ENCODE assay signal across 15 cellular contexts in genomic region chr2:73494031-73494430, GRCh38.
DNase-seq lines count a peak whose midpoint lies in the region; ATAC-seq and TF ChIP-seq lines count a peak whose summit lies in the region.
"Had no signal": no experiment of that assay in that cellular context is flagged by ENCODE, and none has a peak within 500 bp of the region (broad histone marks: within the 10 kb centered on the region; RNA-seq: fewer than 3 reads in every experiment).

No MANE protein-coding gene starts in this region.

- TF ChIP-seq POLR2A in tibial nerve (IDR thresholded peaks at IDR 0.05): no peak

- peaks cover 21% of the 10 kb centered on the region for H3K36me3 Mint-ChIP-seq in activated CD8-positive, alpha-beta memory T cell treated with anti-CD3 and anti-CD28 coated beads, Interleukin-2, amount 10 ng/mL, durations not matched to agents 7 days and 5 days

- H3K27me3 Mint-ChIP-seq in activated CD8-positive, alpha-beta memory T cell treated with anti-CD3 and anti-CD28 coated beads, Interleukin-2, amount 10 ng/mL, durations not matched to agents 7 days and 5 days: no peaks in the 10 kb centered on the region
- H3K27me3 Mint-ChIP-seq: dendritic cell treated with granulocyte-macrophage colony-stimulating factor and Interleukin-4, amounts not matched to agents 40 ng/mL and 50 ng/mL, for 4 days had no signal

- no peak for ATAC-seq in GM19328 (IDR thresholded peaks at IDR 0.05; ENCODE audit: unreplicated experiment)
- no peak for ATAC-seq in activated CD8-positive, alpha-beta memory T cell treated with anti-CD3 and anti-CD28 coated beads, Interleukin-2, amount 10 ng/mL, durations not matched to agents 7 days and 5 days
- ATAC-seq: psoas muscle had no signal

- TF ChIP-seq CTCF in fibroblast of pulmonary artery (IDR thresholded peaks at IDR 0.05; ENCODE audit: low read length, missing control alignments): no peak
- TF ChIP-seq CTCF in tibial nerve (IDR thresholded peaks at IDR 0.05): no peak

- H3K27me3 ChIP-seq in tibial nerve: no peaks in the 10 kb centered on the region
- H3K27me3 ChIP-seq: adrenal gland, BLaER1 had no signal

- WGBS in tibial nerve, 2 donors: 91 to 93% methylated on average over 2 of the region's 2 CpGs

- no peak for TF ChIP-seq EP300 in tibial nerve (IDR thresholded peaks at IDR 0.05)

- peaks cover 4% of the 10 kb centered on the region for H3K4me1 Mint-ChIP-seq in activated CD8-positive, alpha-beta memory T cell treated with anti-CD3 and anti-CD28 coated beads, Interleukin-2, amount 10 ng/mL, durations not matched to agents 7 days and 5 days

- H3K9me3 Mint-ChIP-seq in activated CD8-positive, alpha-beta memory T cell treated with anti-CD3 and anti-CD28 coated beads, Interleukin-2, amount 10 ng/mL, durations not matched to agents 7 days and 5 days (ENCODE audit: low read depth): no peaks in the 10 kb centered on the region
- H3K9me3 Mint-ChIP-seq: dendritic cell treated with granulocyte-macrophage colony-stimulating factor and Interleukin-4, amounts not matched to agents 40 ng/mL and 50 ng/mL, for 4 days had no signal

- no peak overlapping the region for H3K27ac Mint-ChIP-seq in activated CD8-positive, alpha-beta memory T cell treated with anti-CD3 and anti-CD28 coated beads, Interleukin-2, amount 10 ng/mL, durations not matched to agents 7 days and 5 days
- H3K27ac Mint-ChIP-seq: dendritic cell treated with granulocyte-macrophage colony-stimulating factor and Interleukin-4, amounts not matched to agents 40 ng/mL and 50 ng/mL, for 4 days had no signal

- no peak overlapping the region for H3K27ac ChIP-seq in tibial nerve
- H3K27ac ChIP-seq: adrenal gland, BLaER1, psoas muscle had no signal

- peak; percentile 8 for DNase-seq in stimulated activated CD4-positive, alpha-beta T cell treated with anti-CD3 and anti-CD28 coated beads, Interleukin-1b, Interleukin-23, amount 100 ng/mL, for 48 hours
- DNase-seq in stimulated activated CD4-positive, alpha-beta T cell treated with anti-CD3 and anti-CD28 coated beads, Interleukin-2, amount 100 ng/mL, for 48 hours: no peak
- DNase-seq in RKO (ENCODE audit: low spot score) (peak; percentile 27), fibroblast of pulmonary artery (ENCODE audit: low read depth) (peak; percentile 12), HuH-7 (ENCODE audit: low spot score) (no peak), tibial nerve (ENCODE audit: low spot score in 2 of 2) (no peak)
- no peak for DNase-seq in activated CD8-positive, alpha-beta memory T cell treated with anti-CD3 and anti-CD28 coated beads, Interleukin-2, amount 10 ng/mL, durations not matched to agents 7 days and 5 days
- DNase-seq: adrenal gland; DND-41; NK-92 treated with Interleukin-12 subunit alpha and Interleukin-12 subunit beta, amount 100 ng/mL, for 24 hours; psoas muscle; SK-N-SH had no signal

- H3K4me3 Mint-ChIP-seq in activated CD8-positive, alpha-beta memory T cell treated with anti-CD3 and anti-CD28 coated beads, Interleukin-2, amount 10 ng/mL, durations not matched to agents 7 days and 5 days: no peak overlapping the region
- H3K4me3 Mint-ChIP-seq: dendritic cell treated with granulocyte-macrophage colony-stimulating factor and Interleukin-4, amounts not matched to agents 40 ng/mL and 50 ng/mL, for 4 days had no signal

- peaks cover 0 to 45% (median 0%) of the 10 kb centered on the region in 3 donors for H3K36me3 ChIP-seq in tibial nerve
- H3K36me3 ChIP-seq: adrenal gland had no signal

- H3K4me1 ChIP-seq in tibial nerve: no peaks in the 10 kb centered on the region
- H3K4me1 ChIP-seq: adrenal gland, psoas muscle had no signal

- CTCF ChIA-PET in activated CD8-positive, alpha-beta memory T cell treated with anti-CD3 and anti-CD28 coated beads, Interleukin-2, amount 10 ng/mL, durations not matched to agents 7 days and 5 days (lab: Charles Lee): interaction anchor here (0.6 kb wide), 1 partner anchor 331 kb away, joined by 4 read pairs; no protein-coding TSS in a partner anchor

- H3K4me3 ChIP-seq in fibroblast of pulmonary artery (replicated peaks; ENCODE audit: low read depth, low read length) (no peak overlapping the region), tibial nerve (no peak overlapping the region)
- H3K4me3 ChIP-seq: adrenal gland, BLaER1, psoas muscle had no signal

- no peaks in the 10 kb centered on the region for H3K9me3 ChIP-seq in tibial nerve
- H3K9me3 ChIP-seq: adrenal gland, BLaER1, psoas muscle, SK-N-SH had no signal

Comparison
In these comparisons a context has a peak if more than half of its experiments do, and no peak if none do; other contexts are left out.
1. DNase-seq: peak in stimulated activated CD4-positive, alpha-beta T cell treated with anti-CD3 and anti-CD28 coated beads, Interleukin-1b, Interleukin-23, amount 100 ng/mL, for 48 hours (single experiment), RKO (single experiment) and fibroblast of pulmonary artery (single experiment); none in stimulated activated CD4-positive, alpha-beta T cell treated with anti-CD3 and anti-CD28 coated beads, Interleukin-2, amount 100 ng/mL, for 48 hours (0 of 2), HuH-7 (single experiment), tibial nerve (0 of 2) and activated CD8-positive, alpha-beta memory T cell treated with anti-CD3 and anti-CD28 coated beads, Interleukin-2, amount 10 ng/mL, durations not matched to agents 7 days and 5 days (single experiment).